In the genomic region with DNA sequence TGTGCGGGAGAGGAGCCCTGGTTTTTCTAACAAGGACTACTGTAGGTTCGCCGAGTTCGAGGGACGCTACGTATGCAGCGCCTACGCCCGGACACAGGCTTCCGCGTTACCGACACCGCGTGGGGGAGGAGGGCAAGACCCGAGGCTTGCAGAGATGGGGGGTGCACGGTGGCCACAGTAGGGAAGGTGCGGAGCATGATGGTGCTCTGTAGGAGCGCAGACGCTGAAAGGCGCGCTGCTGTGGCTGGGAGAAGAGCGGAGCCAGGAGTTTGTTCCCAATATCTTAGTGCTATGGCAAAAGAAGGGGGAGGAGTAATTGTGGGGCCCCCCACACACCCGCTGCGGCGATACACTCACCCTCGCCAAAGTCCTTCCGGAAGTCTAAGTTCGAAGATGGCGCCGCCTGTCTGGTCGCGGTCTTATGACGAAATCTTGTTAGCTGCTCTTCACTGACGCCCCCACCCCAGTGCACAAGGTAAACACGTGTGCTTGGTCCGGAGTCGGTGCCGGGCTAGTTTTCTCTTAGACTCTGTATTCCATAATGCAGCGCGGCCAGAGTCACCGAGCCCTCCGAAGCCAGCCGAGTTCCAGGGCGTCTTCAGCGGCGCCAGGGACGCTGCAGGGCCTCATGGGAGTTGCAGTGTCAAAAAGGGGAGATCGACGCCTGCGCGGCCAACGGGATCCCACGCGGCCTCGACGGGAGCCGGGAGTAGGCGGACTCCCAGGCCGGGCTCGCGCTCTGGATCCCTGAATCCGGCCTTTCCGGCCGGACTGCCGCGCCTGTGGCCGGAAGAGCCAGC, we compare ENCODE assay signal across 8 cellular contexts. TPM values are rescaled to one million over a fixed set of nuclear protein-coding genes. Genes with fewer than 3 reads are reported as not detected.
A peak's percentile ranks its signal among the peaks of the same experiment; 100 is the strongest.
DNase-seq lines count a peak whose midpoint lies in the region; ATAC-seq and TF ChIP-seq lines count a peak whose summit lies in the region.

A gene with protein sequence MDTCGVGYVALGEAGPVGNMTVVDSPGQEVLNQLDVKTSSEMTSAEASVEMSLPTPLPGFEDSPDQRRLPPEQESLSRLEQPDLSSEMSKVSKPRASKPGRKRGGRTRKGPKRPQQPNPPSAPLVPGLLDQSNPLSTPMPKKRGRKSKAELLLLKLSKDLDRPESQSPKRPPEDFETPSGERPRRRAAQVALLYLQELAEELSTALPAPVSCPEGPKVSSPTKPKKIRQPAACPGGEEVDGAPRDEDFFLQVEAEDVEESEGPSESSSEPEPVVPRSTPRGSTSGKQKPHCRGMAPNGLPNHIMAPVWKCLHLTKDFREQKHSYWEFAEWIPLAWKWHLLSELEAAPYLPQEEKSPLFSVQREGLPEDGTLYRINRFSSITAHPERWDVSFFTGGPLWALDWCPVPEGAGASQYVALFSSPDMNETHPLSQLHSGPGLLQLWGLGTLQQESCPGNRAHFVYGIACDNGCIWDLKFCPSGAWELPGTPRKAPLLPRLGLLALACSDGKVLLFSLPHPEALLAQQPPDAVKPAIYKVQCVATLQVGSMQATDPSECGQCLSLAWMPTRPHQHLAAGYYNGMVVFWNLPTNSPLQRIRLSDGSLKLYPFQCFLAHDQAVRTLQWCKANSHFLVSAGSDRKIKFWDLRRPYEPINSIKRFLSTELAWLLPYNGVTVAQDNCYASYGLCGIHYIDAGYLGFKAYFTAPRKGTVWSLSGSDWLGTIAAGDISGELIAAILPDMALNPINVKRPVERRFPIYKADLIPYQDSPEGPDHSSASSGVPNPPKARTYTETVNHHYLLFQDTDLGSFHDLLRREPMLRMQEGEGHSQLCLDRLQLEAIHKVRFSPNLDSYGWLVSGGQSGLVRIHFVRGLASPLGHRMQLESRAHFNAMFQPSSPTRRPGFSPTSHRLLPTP (minus strand): TSS at position 383 of the 800 bp plus-strand sequence. CDS start 13,210 bp downstream, outside the sequence.

- peaks cover 34 to 44% (median 41%) of the 10 kb centered on the region in 3 donors for H3K4me1 Mint-ChIP-seq in IgD-negative memory B cell

- no peaks in the 10 kb centered on the region for H3K36me3 Mint-ChIP-seq in IgD-negative memory B cell

- ATAC-seq in GM21529 (IDR thresholded peaks at IDR 0.05; ENCODE audit: unreplicated experiment) = peak; percentile 81
- ATAC-seq in mucosa of descending colon = peak; percentile 93

- DNase-seq in DMS 273 treated with DMSO at 0.1 percent for 48 hours (lab: John Stamatoyannopoulos, UW) = peak; percentile 96
- DNase-seq in OCI-M2 (lab: John Stamatoyannopoulos, UW; ENCODE audit: unreplicated experiment) = peak; percentile 82
- DNase-seq in activated T-cell treated with anti-CD3 and anti-CD28 coated beads for 4 hours = peak; percentile 92
- peak; percentile 98 for DNase-seq in epithelial cell of esophagus (ENCODE audit: low read depth)
- DNase-seq in mucosa of descending colon = peak; percentile 95 to 98 (median 96)
- peak; percentile 89 for DNase-seq in stimulated activated CD8-positive, alpha-beta memory T cell treated with anti-CD3 and anti-CD28 coated beads, Interleukin-4, amount 100 ng/mL, for 24 hours (ENCODE audit: low read depth)

- H3K4me3 ChIP-seq in epithelial cell of esophagus (ENCODE audit: low read length) (peak within 1 kb of the TSS; percentile 99), mucosa of descending colon (peak within 1 kb of the TSS; percentile 49)

- H3K27ac Mint-ChIP-seq in IgD-negative memory B cell = peak within 1 kb of the TSS; percentile 95 to 99 (median 98)

- no peaks in the 10 kb centered on the region for H3K9me3 ChIP-seq in mucosa of descending colon

- no peaks in the 10 kb centered on the region for H3K36me3 ChIP-seq in mucosa of descending colon (ENCODE audit: low read depth)

- H3K4me1 ChIP-seq in mucosa of descending colon (ENCODE audit: low read depth) = peaks cover 41% of the 10 kb centered on the region

- TF ChIP-seq CTCF in epithelial cell of esophagus (IDR thresholded peaks at IDR 0.05; ENCODE audit: insufficient read depth, low read depth, low read length, missing control alignments) = no peak
- TF ChIP-seq CTCF in mucosa of descending colon (IDR thresholded peaks at IDR 0.05) = no peak

- intact Hi-C loops in mucosa of descending colon (cut with DNase I, micrococcal nuclease) = no loop called here

- H3K4me3 Mint-ChIP-seq in IgD-negative memory B cell = peak within 1 kb of the TSS; percentile 95 to 99 (median 98)

- no peaks in the 10 kb centered on the region for H3K27me3 Mint-ChIP-seq in IgD-negative memory B cell

- H3K9me3 Mint-ChIP-seq in IgD-negative memory B cell = no peaks in the 10 kb centered on the region

RNA-seq across cellular contexts. Expression of the gene that starts here (rescaled TPM):
- polyA plus RNA-seq in IgD-negative memory B cell = 38.6 TPM
- 10 to 100 TPM; 53.7 to 83.5 (median 56.9) TPM for total RNA-seq in mucosa of descending colon

Comparison
In these comparisons a context has a peak if more than half of its experiments do, and no peak if none do; other contexts are left out.
1. Peak in every context shown above with its lines: DNase-seq, ATAC-seq and H3K4me3 ChIP-seq.